9 cellular contexts compared by ENCODE assay signal in the genomic region with DNA sequence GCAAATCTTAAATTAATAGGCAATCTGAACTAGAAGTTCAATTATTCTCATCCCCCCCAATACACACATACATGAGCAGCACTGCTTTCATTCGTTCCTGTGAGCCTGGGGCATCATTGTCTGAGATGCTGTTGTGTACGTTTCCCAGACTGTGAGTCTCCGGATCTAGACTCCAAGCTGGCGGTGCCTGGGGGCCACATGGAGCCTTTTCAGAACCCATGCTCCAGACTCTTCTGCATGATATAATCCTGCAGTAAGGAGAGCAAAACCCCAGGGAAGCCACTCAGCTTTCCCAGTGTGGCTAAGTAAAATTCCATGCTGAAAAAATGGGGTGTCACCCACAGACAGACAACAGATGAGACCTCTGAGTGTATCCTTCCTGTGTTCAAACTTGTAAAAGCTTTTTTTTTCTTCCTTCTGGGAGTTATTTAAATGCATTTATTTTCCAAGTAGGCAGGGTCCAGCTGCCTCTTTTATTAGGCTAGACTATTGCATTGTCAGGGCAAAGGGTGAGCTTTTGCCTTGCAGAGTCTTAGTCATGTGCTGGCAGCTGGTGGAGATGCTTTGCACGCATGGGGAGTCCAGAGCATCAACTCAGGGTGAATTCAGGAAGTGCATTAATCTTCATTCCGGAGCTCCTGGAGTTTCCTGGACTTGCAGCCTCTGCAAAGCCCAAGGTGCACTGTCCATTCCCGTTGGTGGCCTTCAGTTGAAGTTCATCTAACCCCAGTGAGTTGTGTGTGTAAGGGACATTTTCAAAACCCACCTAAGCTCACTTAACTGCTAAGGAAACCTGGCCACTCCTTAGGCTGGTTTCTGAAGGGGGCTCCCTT.
DNase-seq lines count a peak whose midpoint lies in the region; ATAC-seq and TF ChIP-seq lines count a peak whose summit lies in the region.
"Had no signal": no experiment of that assay in that cellular context is flagged by ENCODE, and none has a peak within 500 bp of the region (broad histone marks: within the 10 kb centered on the region; RNA-seq: fewer than 3 reads in every experiment).

No MANE protein-coding gene starts in this region.

- intact Hi-C loops in Right ventricle myocardium inferior (cut with DNase I) = no loop called here
- intact Hi-C loops in cardiac septum (cut with DNase I) = no loop called here
- intact Hi-C loops in esophagus muscularis mucosa (cut with DNase I) = no loop called here
- intact Hi-C loops in tibial artery (cut with DNase I; ENCODE audit: low total_unique reads) = no loop called here

- H3K27ac Mint-ChIP-seq in T-cell = no peak overlapping the region

- no peaks in the 10 kb centered on the region for H3K36me3 Mint-ChIP-seq in T-cell

- WGBS in esophagus muscularis mucosa = 58% methylated on average over 7 of the region's 7 CpGs

- ATAC-seq in Right ventricle myocardium inferior = peak; percentile 43
- ATAC-seq in T-cell (replicated peaks in 1 of 4) = no peak

- H3K4me3 ChIP-seq in HL-60 (replicated peaks; ENCODE audit: insufficient read depth, low read length) (no peak overlapping the region), esophagus muscularis mucosa (no peak overlapping the region), tibial artery (no peak overlapping the region)

- POLR2A ChIA-PET in T-cell (lab: Charles Lee) = interaction anchor here (0.5 to 0.6 kb wide), 2 partner anchors 39 to 561 kb away, joined by 3 read pairs; no protein-coding TSS in a partner anchor

- H3K9me3 ChIP-seq in esophagus muscularis mucosa = no peaks in the 10 kb centered on the region
- H3K9me3 ChIP-seq in tibial artery = no peaks in the 10 kb centered on the region

- no peak for TF ChIP-seq POLR2A in esophagus muscularis mucosa (IDR thresholded peaks at IDR 0.05; ENCODE audit: low read depth)

- H3K27me3 ChIP-seq in HL-60 (ENCODE audit: insufficient read depth, poor library complexity, severe bottlenecking) (no peaks in the 10 kb centered on the region), esophagus muscularis mucosa (no peaks in the 10 kb centered on the region), tibial artery (no peaks in the 10 kb centered on the region)

- no peak for TF ChIP-seq EP300 in esophagus muscularis mucosa (IDR thresholded peaks at IDR 0.05)

- peaks cover 0 to 3% of the 10 kb centered on the region in 2 donors for H3K27me3 Mint-ChIP-seq in T-cell

- H3K9me3 Mint-ChIP-seq in T-cell = no peaks in the 10 kb centered on the region

- no peak for DNase-seq in Right ventricle myocardium inferior (ENCODE audit: missing footprints)
- no peak for DNase-seq in cardiac septum (ENCODE audit: low spot score)
- DNase-seq in HL-60 (ENCODE audit: low read depth in 1 of 2, low spot score in 1 of 2) = peak in 1 of 2 experiments; percentile 86
- peak; percentile 88 for DNase-seq in esophagus muscularis mucosa (ENCODE audit: extremely low spot score)
- DNase-seq in tibial artery = peak; percentile 52 to 71
- DNase-seq in SHP77 treated with DMSO at 0.1 percent for 48 hours (lab: John Stamatoyannopoulos, UW) = no peak
- DNase-seq in iPS-NIHi11 (ENCODE audit: low spot score) = no peak
- no peak for DNase-seq in T-cell
- DNase-seq: nucleus accumbens had no signal

- peaks cover 0 to 13% (median 7%) of the 10 kb centered on the region in 3 donors for H3K4me1 Mint-ChIP-seq in T-cell

- H3K4me3 Mint-ChIP-seq in T-cell = no peak overlapping the region

- H3K36me3 ChIP-seq in esophagus muscularis mucosa = no peaks in the 10 kb centered on the region
- no peaks in the 10 kb centered on the region for H3K36me3 ChIP-seq in tibial artery

- H3K4me1 ChIP-seq in esophagus muscularis mucosa (no peaks in the 10 kb centered on the region), tibial artery (no peaks in the 10 kb centered on the region)

- CTCF ChIA-PET in T-cell (lab: Charles Lee) = interaction anchor here (0.6 to 1.3 kb wide), 3 partner anchors 9 to 412 kb away, joined by 3 to 8 read pairs (median 3); a partner anchor contains a TSS

- peak overlapping the region; percentile 57 for H3K27ac ChIP-seq in HL-60 (replicated peaks)
- H3K27ac ChIP-seq in esophagus muscularis mucosa (replicated peaks in 1 of 4) = no peak overlapping the region
- no peak overlapping the region for H3K27ac ChIP-seq in tibial artery

- TF ChIP-seq CTCF in HL-60 (IDR thresholded peaks at IDR 0.05; ENCODE audit: insufficient read depth, low read length) (no peak), esophagus muscularis mucosa (IDR thresholded peaks at IDR 0.05) (no peak), tibial artery (IDR thresholded peaks at IDR 0.05) (no peak)

Comparison
In these comparisons a context has a peak if more than half of its experiments do, and no peak if none do; other contexts are left out.
1. DNase-seq: peak in esophagus muscularis mucosa (single experiment) and tibial artery (2 of 2); none in Right ventricle myocardium inferior (single experiment), cardiac septum (single experiment), SHP77 treated with DMSO at 0.1 percent for 48 hours (single experiment), iPS-NIHi11 (single experiment) and T-cell (0 of 34).